8 cellular contexts compared by ENCODE assay signal in the genomic region with DNA sequence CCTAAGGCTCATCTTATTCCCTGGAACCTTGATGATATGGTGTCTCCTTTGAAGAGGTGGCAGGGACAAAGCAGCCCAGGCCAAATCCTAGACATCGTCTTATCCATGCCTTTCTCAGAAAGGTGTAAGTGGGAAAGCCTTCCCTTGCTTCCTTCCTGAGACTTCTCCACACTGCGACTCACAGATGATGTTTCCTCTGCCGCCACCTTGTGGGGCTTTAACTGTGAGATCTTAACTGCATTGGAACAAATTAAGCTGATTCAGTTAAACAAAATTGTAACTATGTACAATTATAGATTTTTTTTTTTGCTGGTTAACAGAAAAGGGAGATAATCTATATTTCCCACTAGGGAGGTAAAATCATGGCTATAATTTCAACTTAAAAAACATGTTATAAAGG. TPM values are rescaled to one million over a fixed set of nuclear protein-coding genes. Genes with fewer than 3 reads are reported as not detected.
DNase-seq lines count a peak whose midpoint lies in the region; ATAC-seq, FAIRE-seq and TF ChIP-seq lines count a peak whose summit lies in the region.

No MANE protein-coding gene starts in this region.

- no peaks in the 10 kb centered on the region for H3K9me3 ChIP-seq in CD4-positive, alpha-beta T cell (ENCODE audit: control insufficient read depth, low read length)
- H3K9me3 ChIP-seq in thyroid gland, result no peaks in the 10 kb centered on the region

- ATAC-seq in CD4-positive, alpha-beta T cell (ENCODE audit: poor library complexity), result no peak
- peak; percentile 66 for ATAC-seq in HG03039 (IDR thresholded peaks at IDR 0.05; ENCODE audit: unreplicated experiment)

- DNase-seq in CD4-positive, alpha-beta T cell, result peak in 2 of 10 experiments; percentile 8 to 18
- DNase-seq in GM18507 (ENCODE audit: extremely low spot score, insufficient read length, low read depth) (no peak), RKO (ENCODE audit: low spot score) (peak; percentile 64), fibroblast of peridontal ligament (ENCODE audit: extremely low read depth) (peak; percentile 15), thyroid gland (peak; percentile 26 to 30), NCI-H2227 treated with DMSO at 0.1 percent for 48 hours (lab: John Stamatoyannopoulos, UW) (no peak), frontal cortex (ENCODE audit: low spot score in 2 of 2) (no peak)

- peak; percentile 82 for FAIRE-seq in GM18507 (lab: Jason Lieb, UNC)
- no peak for FAIRE-seq in frontal cortex (lab: Jason Lieb, UNC)

- no peaks in the 10 kb centered on the region for H3K27me3 ChIP-seq in CD4-positive, alpha-beta T cell (ENCODE audit: control insufficient read depth, insufficient read depth, low read length)
- no peaks in the 10 kb centered on the region for H3K27me3 ChIP-seq in thyroid gland

- intact Hi-C loops in CD4-positive, alpha-beta T cell (cut with DNase I, micrococcal nuclease), result loop anchor here in 1 of 2 experiments (2.0 kb wide), 1 partner anchor 15 kb away; the partner anchor contains the start of gene IFIH1
- intact Hi-C loops in thyroid gland (cut with DNase I), result no loop called here

- H3K9me3 Mint-ChIP-seq in CD4-positive, alpha-beta T cell, result no peaks in the 10 kb centered on the region

- no peaks in the 10 kb centered on the region for H3K4me1 Mint-ChIP-seq in CD4-positive, alpha-beta T cell (ENCODE audit: low read depth)

- CTCF ChIA-PET in CD4-positive, alpha-beta T cell (lab: Charles Lee), result interaction anchor here (0.6 to 1.8 kb wide), 7 partner anchors 10 to 1036 kb away, joined by 4 to 6 read pairs (median 4); partner anchors contain the start of gene GCA

- no peaks in the 10 kb centered on the region for H3K27me3 Mint-ChIP-seq in CD4-positive, alpha-beta T cell

- H3K4me3 ChIP-seq in thyroid gland (replicated peaks in 1 of 3), result no peak overlapping the region

- POLR2A ChIA-PET in CD4-positive, alpha-beta T cell (lab: Charles Lee), result interaction anchor here (1.6 to 1.9 kb wide), 2 partner anchors 9 to 15 kb away, joined by 8 to 9 read pairs; partner anchors contain the start of genes GCA and IFIH1

- peak; percentile 32 for TF ChIP-seq CTCF in CD4-positive, alpha-beta T cell (IDR thresholded peaks at IDR 0.05)
- TF ChIP-seq CTCF in thyroid gland (IDR thresholded peaks at IDR 0.05), result peak in 3 of 6 experiments; percentile 15 to 41 (median 27)

- H3K27ac ChIP-seq in CD4-positive, alpha-beta T cell (ENCODE audit: low read depth, low read length), result no peak overlapping the region
- H3K27ac ChIP-seq in thyroid gland, result no peak overlapping the region

- no peaks in the 10 kb centered on the region for H3K36me3 Mint-ChIP-seq in CD4-positive, alpha-beta T cell (ENCODE audit: low read depth)

- TF ChIP-seq POLR2A in thyroid gland (IDR thresholded peaks at IDR 0.05), result no peak

- WGBS in thyroid gland, 2 donors, result 35% methylated on average over 3 of the region's 3 CpGs

- no peak overlapping the region for H3K27ac Mint-ChIP-seq in CD4-positive, alpha-beta T cell

- H3K4me1 ChIP-seq in thyroid gland, result no peaks in the 10 kb centered on the region

- no peak overlapping the region for H3K4me3 Mint-ChIP-seq in CD4-positive, alpha-beta T cell

- no peaks in the 10 kb centered on the region for H3K36me3 ChIP-seq in thyroid gland

RNA-seq across cellular contexts. Expression of gene GCA, which starts 10.0 kb away (rescaled TPM):
- 1 to 10 TPM; 3.9 to 5.0 TPM for total RNA-seq in CD4-positive, alpha-beta T cell
- 10 to 100 TPM; 15.7 to 36.8 (median 31.6) TPM for total RNA-seq in thyroid gland
- 17.9 TPM for total RNA-seq in frontal cortex

RNA-seq across cellular contexts. Expression of gene IFIH1, which starts 15.5 kb away (rescaled TPM):
- 10 to 100 TPM; 31.1 to 32.1 TPM for total RNA-seq in CD4-positive, alpha-beta T cell
- total RNA-seq in thyroid gland, result 10 to 100 TPM; 17.2 to 23.7 (median 20.8) TPM
- total RNA-seq in frontal cortex, result 2.0 TPM

Comparison
In these comparisons a context has a peak if more than half of its experiments do, and no peak if none do; other contexts are left out.
1. DNase-seq: peak in RKO (single experiment), fibroblast of peridontal ligament (single experiment) and thyroid gland (2 of 2); none in GM18507 (single experiment), NCI-H2227 treated with DMSO at 0.1 percent for 48 hours (single experiment) and frontal cortex (0 of 2).